2 cellular contexts compared by ENCODE assay signal in genomic region chr20:50582092-50582491, GRCh38.
TF ChIP-seq lines count a peak whose summit lies in the region.

No MANE protein-coding gene starts in this region.

TF ChIP-seq in IMR-90, 13 proteins besides CTCF, POLR2A, EP300 and RAD21 (continued from another document):
- TF ChIP-seq RCOR1 (IDR thresholded peaks at IDR 0.05; ENCODE audit: insufficient replicate concordance, low read length) (no peak), MAFK (IDR thresholded peaks at IDR 0.05; ENCODE audit: low read depth, low read length) (peak; percentile 47; the same call in 1 of the 2 replicates)
TF ChIP-seq in IMR-90: peak in this region for 1.

TF ChIP-seq in HEK293T, 16 proteins besides CTCF, POLR2A, EP300 and RAD21 (continued from another document):
- no peak for TF ChIP-seq BHLHE40 (IDR thresholded peaks at IDR 0.05; ENCODE audit: borderline replicate concordance)
- TF ChIP-seq NFRKB (IDR thresholded peaks at IDR 0.05): no peak
- TF ChIP-seq SP1 (IDR thresholded peaks at IDR 0.05): no peak
- TF ChIP-seq TARDBP (IDR thresholded peaks at IDR 0.05): no peak
- no peak for TF ChIP-seq PKNOX1 (IDR thresholded peaks at IDR 0.05)
- TF ChIP-seq HDGF (IDR thresholded peaks at IDR 0.05; ENCODE audit: borderline replicate concordance): no peak
- no peak for TF ChIP-seq CTBP1 (IDR thresholded peaks at IDR 0.05; ENCODE audit: borderline replicate concordance)
- TF ChIP-seq ZNF384 (IDR thresholded peaks at IDR 0.05): no peak
- no peak for TF ChIP-seq ELF4 (IDR thresholded peaks at IDR 0.05)
- no peak for TF ChIP-seq SUZ12 (IDR thresholded peaks at IDR 0.05)
- TF ChIP-seq ARNT (IDR thresholded peaks at IDR 0.05): no peak
- TF ChIP-seq L3MBTL2 (conservative IDR thresholded peaks at IDR 0.05): no peak
- no peak for TF ChIP-seq FOXA1 (IDR thresholded peaks at IDR 0.05)
- TF ChIP-seq FOXM1 (IDR thresholded peaks at IDR 0.05; ENCODE audit: borderline replicate concordance): no peak
- no peak for TF ChIP-seq FOXK2 (IDR thresholded peaks at IDR 0.05)
